Comparison of ENCODE assay signal across 16 cellular contexts in genomic region chr2:14199040-14199439, GRCh38.
"Had no signal": no experiment of that assay in that cellular context is flagged by ENCODE, and none has a peak within 500 bp of the region (broad histone marks: within the 10 kb centered on the region; RNA-seq: fewer than 3 reads in every experiment).

No MANE protein-coding gene starts in this region.

- H3K27ac ChIP-seq: SJSA1, skin epidermis, transverse colon had no signal

- DNase-seq: activated B cell treated with CpG ODN at 0.5 μM for 24 hours; activated CD4-positive, alpha-beta T cell treated with anti-CD3 and anti-CD28 coated beads, Interleukin-2, amount 10 ng/mL, durations not matched to agents 24 days and 14 days; activated CD8-positive, alpha-beta memory T cell treated with anti-CD3 and anti-CD28 coated beads for 24 hours; activated naive CD8-positive, alpha-beta T cell treated with anti-CD3 and anti-CD28 coated beads for 36 hours; amygdala; dermis blood vessel endothelial cell; erythroblast; mucosa of descending colon; naive thymus-derived CD8-positive, alpha-beta T cell; stimulated activated CD4-positive, alpha-beta T cell treated with anti-CD3 and anti-CD28 coated beads, Interleukin-4, amount 100 ng/mL, for 24 hours; stimulated activated naive CD4-positive, alpha-beta T cell treated with Interleukin-2 at 50 U/mL for 16 hours; substantia nigra; T-helper 2 cell; transverse colon had no signal

- H3K4me1 ChIP-seq: SJSA1, transverse colon had no signal

- ATAC-seq: mucosa of descending colon; naive thymus-derived CD8-positive, alpha-beta T cell had no signal

- H3K4me3 ChIP-seq: mucosa of descending colon, SJSA1, skin epidermis, transverse colon had no signal

- H3K27me3 ChIP-seq: SJSA1, transverse colon had no signal

- H3K36me3 ChIP-seq: SJSA1, transverse colon had no signal
